ENCODE assay signal across 10 cellular contexts in the genomic region with DNA sequence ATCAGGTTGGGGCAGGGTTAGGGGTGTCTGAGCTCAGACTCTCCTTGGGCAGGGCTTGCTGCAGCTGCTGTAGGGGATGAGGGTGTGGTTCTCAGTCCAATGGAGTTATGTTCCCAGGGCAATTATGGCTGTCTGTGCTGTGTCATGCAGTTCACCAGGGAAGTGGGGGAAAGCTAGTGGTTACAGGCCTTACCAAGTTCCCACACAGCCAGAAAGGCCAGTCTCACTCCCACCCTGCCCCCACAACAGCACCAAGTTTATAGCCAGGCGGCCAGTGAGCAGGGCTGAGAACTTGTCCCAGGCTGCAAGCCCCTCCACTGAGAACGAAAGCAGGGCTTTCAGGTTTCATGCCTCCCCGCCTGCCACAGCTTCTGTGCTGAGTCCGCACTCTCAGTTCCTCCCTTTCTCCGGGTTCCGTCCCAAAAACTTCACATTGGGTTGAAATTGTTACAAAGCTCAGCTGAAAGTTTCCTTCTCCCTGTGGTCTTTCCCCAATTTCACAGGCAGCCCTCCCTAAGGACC. TPM values are rescaled to one million over a fixed set of nuclear protein-coding genes. Genes with fewer than 3 reads are reported as not detected.
DNase-seq lines count a peak whose midpoint lies in the region; ATAC-seq and TF ChIP-seq lines count a peak whose summit lies in the region.
"Had no signal": no experiment of that assay in that cellular context is flagged by ENCODE, and none has a peak within 500 bp of the region (broad histone marks: within the 10 kb centered on the region; RNA-seq: fewer than 3 reads in every experiment).

No MANE protein-coding gene starts in this region.

- H3K4me1 ChIP-seq in right lobe of liver, result no peaks in the 10 kb centered on the region
- no peaks in the 10 kb centered on the region for H3K4me1 ChIP-seq in PC-9 (replicated peaks; ENCODE audit: insufficient read depth)
- H3K4me1 ChIP-seq: thyroid gland had no signal

- intact Hi-C loops in right lobe of liver (cut with DNase I), result no loop called here
- intact Hi-C loops in PC-9 (cut with micrococcal nuclease; ENCODE audit: unreplicated experiment), result no loop called here

- no peaks in the 10 kb centered on the region for H3K9me2 ChIP-seq in PC-9 (ENCODE audit: insufficient read depth)

- H3K36me3 ChIP-seq in right lobe of liver (no peaks in the 10 kb centered on the region), PC-9 (ENCODE audit: low read depth) (no peaks in the 10 kb centered on the region)
- H3K36me3 ChIP-seq: thyroid gland had no signal

- peak; percentile 91 for ATAC-seq in GM21717 (IDR thresholded peaks at IDR 0.05; ENCODE audit: unreplicated experiment)
- peak; percentile 82 for ATAC-seq in HG03521 (IDR thresholded peaks at IDR 0.05; ENCODE audit: unreplicated experiment)
- peak; percentile 46 to 79 (median 68) for ATAC-seq in right lobe of liver
- ATAC-seq: CD8-positive, alpha-beta T cell had no signal

- H3K4me3 ChIP-seq in GM12875 (ENCODE audit: low read depth, low read length) (peak overlapping the region; percentile 26), right lobe of liver (no peak overlapping the region), PC-9 (no peak overlapping the region)
- H3K4me3 ChIP-seq: thyroid gland had no signal

- 80% methylated on average over 1 of the region's 6 CpGs for WGBS in right lobe of liver (ENCODE audit: insufficient coverage, low coverage, low lambda C conversion rate, missing lambda C conversion rate)

- H3K27ac ChIP-seq in right lobe of liver, result no peak overlapping the region
- no peak overlapping the region for H3K27ac ChIP-seq in PC-9
- H3K27ac ChIP-seq: thyroid gland had no signal

- peak; percentile 29 to 53 (median 46) for DNase-seq in right lobe of liver
- DNase-seq in HuH-7.5 (ENCODE audit: low spot score), result no peak
- DNase-seq in PC-9, result no peak
- no peak for DNase-seq in globus pallidus (ENCODE audit: low spot score)
- DNase-seq in DMS79 treated with DMSO at 0.1 percent for 48 hours (lab: John Stamatoyannopoulos, UW), result no peak
- DNase-seq: CD8-positive, alpha-beta T cell had no signal

- no peaks in the 10 kb centered on the region for H3F3A ChIP-seq in PC-9 (ENCODE audit: insufficient read depth, low read depth)

- POLR2A ChIA-PET in PC-9 (lab: Charles Lee; ENCODE audit: unreplicated experiment), result no interaction called here

- no peak overlapping the region; the same call in 1 of the 2 replicates for H2AFZ ChIP-seq in PC-9

- TF ChIP-seq CTCF in GM12875 (IDR thresholded peaks at IDR 0.05; ENCODE audit: borderline replicate concordance, insufficient read depth, low read depth, low read length) (no peak), right lobe of liver (IDR thresholded peaks at IDR 0.05) (no peak), PC-9 (conservative IDR thresholded peaks at IDR 0.05) (no peak)

- H3K27me3 ChIP-seq in right lobe of liver, result no peaks in the 10 kb centered on the region
- H3K27me3 ChIP-seq in PC-9 (ENCODE audit: insufficient read depth, low read depth), result no peaks in the 10 kb centered on the region
- H3K27me3 ChIP-seq: thyroid gland had no signal

- H3K4me2 ChIP-seq in PC-9, result no peak overlapping the region

- no TSS peak for BruUV-seq in PC-9 (replicated peaks; lab: Mats Ljungman, UMichigan)

- H3K9me3 ChIP-seq in right lobe of liver (no peaks in the 10 kb centered on the region), PC-9 (ENCODE audit: insufficient read depth, low read depth) (peaks cover 3% of the 10 kb centered on the region; the same call in 1 of the 2 replicates)
- H3K9me3 ChIP-seq: thyroid gland had no signal

- no peaks in the 10 kb centered on the region for H3K79me2 ChIP-seq in PC-9 (ENCODE audit: low read depth)

- CTCF ChIA-PET in PC-9 (lab: Charles Lee), result no interaction called here

- no peak for TF ChIP-seq POLR2A in right lobe of liver (IDR thresholded peaks at IDR 0.05)

- no peaks in the 10 kb centered on the region for H4K20me1 ChIP-seq in PC-9 (ENCODE audit: insufficient read depth)

RNA-seq across cellular contexts. Expression of a gene that starts 19.6 kb away (rescaled TPM):
- 10 to 100 TPM; 20.3 to 26.9 (median 22.6) TPM for total RNA-seq in right lobe of liver
- 30.4 and 35.2 TPM in 2 replicates for total RNA-seq in PC-9 (2021)

Comparison
In these comparisons a context has a peak if more than half of its experiments do, and no peak if none do; other contexts are left out.
1. DNase-seq: peak in right lobe of liver (3 of 3); none in HuH-7.5 (single experiment), PC-9 (0 of 2), globus pallidus (single experiment) and DMS79 treated with DMSO at 0.1 percent for 48 hours (single experiment).
2. Peak in every context shown above with its lines, with median percentiles within 50 percentile points of each other: ATAC-seq.